In genomic region chr1:112540395-112540794, GRCh38 we compare ENCODE assay signal across 25 cellular contexts.
DNase-seq lines count a peak whose midpoint lies in the region; ATAC-seq and TF ChIP-seq lines count a peak whose summit lies in the region.
"Had no signal": no experiment of that assay in that cellular context is flagged by ENCODE, and none has a peak within 500 bp of the region (broad histone marks: within the 10 kb centered on the region; RNA-seq: fewer than 3 reads in every experiment).

No MANE protein-coding gene starts in this region.

- H3K4me3 ChIP-seq in adipocyte (ENCODE audit: low read length) (no peak overlapping the region), fibroblast of mammary gland (ENCODE audit: control insufficient read depth, low read depth, low read length) (no peak overlapping the region), skeletal muscle cell (ENCODE audit: low read depth, low read length) (no peak overlapping the region)
- H3K4me3 ChIP-seq: PC-9, vagina had no signal

- no peaks in the 10 kb centered on the region for H3K9me3 ChIP-seq in adipocyte (ENCODE audit: control insufficient read depth, low read length)
- H3K9me3 ChIP-seq: vagina had no signal

- H3K9ac ChIP-seq in adipocyte (ENCODE audit: low read length): peak overlapping the region; percentile 28

- ATAC-seq in HG03139 (IDR thresholded peaks at IDR 0.05; ENCODE audit: unreplicated experiment) (no peak), HG03045 (IDR thresholded peaks at IDR 0.05; ENCODE audit: unreplicated experiment) (no peak)
- ATAC-seq: activated naive CD4-positive, alpha-beta T cell treated with anti-CD3 and anti-CD28 coated beads, Interleukin-2, amount 50 U/mL, for 72 hours had no signal

- no peaks in the 10 kb centered on the region for H3K27me3 ChIP-seq in adipocyte (replicated peaks; ENCODE audit: control insufficient read depth, insufficient read depth, low read length)
- H3K27me3 ChIP-seq: vagina had no signal

- peak; percentile 55 for DNase-seq in EL
- DNase-seq in adipocyte (ENCODE audit: low read depth): peak; percentile 39
- DNase-seq in fibroblast of mammary gland (ENCODE audit: low read depth): peak; percentile 78
- DNase-seq in skeletal muscle cell (ENCODE audit: low read depth): peak; percentile 55
- no peak for DNase-seq in inferior parietal cortex (ENCODE audit: extremely low spot score)
- no peak for DNase-seq in NCI-H1694 (lab: John Stamatoyannopoulos, UW)
- DNase-seq: activated CD4-positive, alpha-beta memory T cell treated with anti-CD3 and anti-CD28 coated beads for 36 hours; CD4-positive, alpha-beta T cell; DMS 273 treated with DMSO at 0.1 percent for 48 hours; effector CD8-positive, alpha-beta T cell; KBM-7; kidney glomerular epithelial cell; mammary epithelial cell; NCI-H1417 treated with DMSO at 0.1 percent for 48 hours; NCI-H524; NK-92 treated with Interleukin-12 subunit alpha and Interleukin-12 subunit beta, amount 100 ng/mL, for 24 hours; occipital lobe; PC-9; retina; SIG-M5; stimulated activated naive CD4-positive, alpha-beta T cell treated with Interleukin-2 at 50 U/mL for 16 hours had no signal

- peaks cover 65% of the 10 kb centered on the region for H3K4me1 ChIP-seq in adipocyte (ENCODE audit: control insufficient read depth, insufficient read depth, low read length)

- peaks cover 6% of the 10 kb centered on the region for H3K36me3 ChIP-seq in adipocyte (ENCODE audit: control insufficient read depth, insufficient read depth, low read length, severe bottlenecking)

- TF ChIP-seq CTCF in fibroblast of mammary gland (conservative IDR thresholded peaks at IDR 0.05; ENCODE audit: control insufficient read depth, insufficient read depth, low read depth, low read length): no peak

Comparison
In these comparisons a context has a peak if more than half of its experiments do, and no peak if none do; other contexts are left out.
1. DNase-seq: peak in EL (single experiment), adipocyte (single experiment), fibroblast of mammary gland (single experiment) and skeletal muscle cell (single experiment); none in inferior parietal cortex (single experiment) and NCI-H1694 (single experiment).